18 cellular contexts compared by ENCODE assay signal in genomic region chr4:98784947-98785693, GRCh38.
"Had no signal": no experiment of that assay in that cellular context is flagged by ENCODE, and none has a peak within 500 bp of the region (broad histone marks: within the 10 kb centered on the region; RNA-seq: fewer than 3 reads in every experiment).

No MANE protein-coding gene starts in this region.

- H3K27ac ChIP-seq: esophagus squamous epithelium, gastroesophageal sphincter, right atrium auricular region, tibial artery, upper lobe of right lung, vagina had no signal

- DNase-seq: effector memory CD8-positive, alpha-beta T cell; esophagus squamous epithelium; foreskin fibroblast; glutamatergic neuron; immature natural killer cell; kidney; left cardiac atrium; mesendoderm; naive thymus-derived CD8-positive, alpha-beta T cell; stimulated activated CD4-positive, alpha-beta T cell treated with anti-CD3 and anti-CD28 coated beads, Interleukin-4, amount 100 ng/mL, for 1 hour; tibial artery; upper lobe of right lung had no signal

- H3K36me3 Mint-ChIP-seq: immature natural killer cell; stimulated activated memory B cell treated with anti-CD40 and anti-IgM and Interleukin-4, amounts not matched to agents 10 μg/mL and 1 μg/mL and 100 μg/mL, for 72 hours had no signal

- H3K27me3 Mint-ChIP-seq: stimulated activated naive CD8-positive, alpha-beta T cell treated with anti-CD3 and anti-CD28 coated beads, Interleukin-15, Interleukin-2, amounts not matched to agents 100 ng/mL and 50 ng/mL, for 24 hours had no signal

- H3K36me3 ChIP-seq: esophagus squamous epithelium, gastroesophageal sphincter, right atrium auricular region, tibial artery, upper lobe of right lung, vagina had no signal

- H3K9me3 ChIP-seq: esophagus squamous epithelium, gastroesophageal sphincter, right atrium auricular region, tibial artery, upper lobe of right lung, vagina had no signal

- FAIRE-seq: kidney had no signal

- ATAC-seq: effector memory CD8-positive, alpha-beta T cell; gastroesophageal sphincter; left cardiac atrium; naive thymus-derived CD8-positive, alpha-beta T cell; stimulated activated memory B cell treated with anti-CD40 and anti-IgM and Interleukin-4, amounts not matched to agents 10 μg/mL and 1 μg/mL and 100 μg/mL, for 72 hours; upper lobe of right lung had no signal

- H3K27me3 ChIP-seq: esophagus squamous epithelium, gastroesophageal sphincter, right atrium auricular region, tibial artery, upper lobe of right lung, vagina had no signal

- H3K27ac Mint-ChIP-seq: effector memory CD8-positive, alpha-beta T cell; immature natural killer cell; naive thymus-derived CD8-positive, alpha-beta T cell; stimulated activated memory B cell treated with anti-CD40 and anti-IgM and Interleukin-4, amounts not matched to agents 10 μg/mL and 1 μg/mL and 100 μg/mL, for 72 hours; stimulated activated naive CD8-positive, alpha-beta T cell treated with anti-CD3 and anti-CD28 coated beads, Interleukin-15, Interleukin-2, amounts not matched to agents 100 ng/mL and 50 ng/mL, for 24 hours had no signal

- H3K9me3 Mint-ChIP-seq: effector memory CD8-positive, alpha-beta T cell; immature natural killer cell; stimulated activated memory B cell treated with anti-CD40 and anti-IgM and Interleukin-4, amounts not matched to agents 10 μg/mL and 1 μg/mL and 100 μg/mL, for 72 hours; stimulated activated naive CD8-positive, alpha-beta T cell treated with anti-CD3 and anti-CD28 coated beads, Interleukin-15, Interleukin-2, amounts not matched to agents 100 ng/mL and 50 ng/mL, for 24 hours had no signal

- H3K4me1 Mint-ChIP-seq: immature natural killer cell; naive thymus-derived CD8-positive, alpha-beta T cell; neural crest cell; stimulated activated memory B cell treated with anti-CD40 and anti-IgM and Interleukin-4, amounts not matched to agents 10 μg/mL and 1 μg/mL and 100 μg/mL, for 72 hours had no signal

- H3K4me3 ChIP-seq: esophagus squamous epithelium, gastroesophageal sphincter, right atrium auricular region, tibial artery, upper lobe of right lung, vagina had no signal

- H3K4me1 ChIP-seq: gastroesophageal sphincter, tibial artery, upper lobe of right lung, vagina had no signal

- H3K4me3 Mint-ChIP-seq: effector memory CD8-positive, alpha-beta T cell; immature natural killer cell; naive thymus-derived CD8-positive, alpha-beta T cell; neural crest cell; stimulated activated memory B cell treated with anti-CD40 and anti-IgM and Interleukin-4, amounts not matched to agents 10 μg/mL and 1 μg/mL and 100 μg/mL, for 72 hours; stimulated activated naive CD8-positive, alpha-beta T cell treated with anti-CD3 and anti-CD28 coated beads, Interleukin-15, Interleukin-2, amounts not matched to agents 100 ng/mL and 50 ng/mL, for 24 hours had no signal
